27 cellular contexts compared by ENCODE assay signal in genomic region chr4:116143221-116143620, GRCh38.
"Had no signal": no experiment of that assay in that cellular context is flagged by ENCODE, and none has a peak within 500 bp of the region (broad histone marks: within the 10 kb centered on the region; RNA-seq: fewer than 3 reads in every experiment).

No MANE protein-coding gene starts in this region.

- H2AFZ ChIP-seq: PC-9 had no signal

- ATAC-seq: K562, Right ventricle myocardium inferior, T-cell had no signal

- H3K27ac ChIP-seq: HL-60, KMS-11, PC-9, Peyer's patch, SJSA1, SK-N-MC had no signal

- H3K27me3 ChIP-seq: Peyer's patch, SJSA1 had no signal

- DNase-seq: Kasumi-1, MV-4-11, NCI-H1048, NCI-H1105, NCI-H1417, NCI-H1436 treated with DMSO at 0.1 percent for 48 hours, NCI-H1694, NCI-H187 treated with DMSO at 0.1 percent for 48 hours, NCI-H2029 treated with DMSO at 0.1 percent for 48 hours, NCI-H2107, NCI-H2171 treated with DMSO at 0.1 percent for 48 hours, NCI-H345, NCI-H446 treated with DMSO at 0.1 percent for 48 hours, NCI-H510A treated with DMSO at 0.1 percent for 48 hours, NCI-H69, NCI-H774, PC-9, Peyer's patch, SIG-M5, SW 1271, T-cell had no signal

- H3K4me2 ChIP-seq: KMS-11, PC-9 had no signal

- H3K36me3 ChIP-seq: Peyer's patch, SJSA1 had no signal

- H3K4me1 ChIP-seq: Peyer's patch, SJSA1 had no signal

- H3K9me3 ChIP-seq: Peyer's patch, SJSA1 had no signal

- H3K4me3 ChIP-seq: K562, PC-9, Peyer's patch, SJSA1, SK-N-MC had no signal

- H3K9ac ChIP-seq: KMS-11 had no signal
